28 cellular contexts compared by ENCODE assay signal in genomic region chr7:54778696-54779285, GRCh38. TPM values are rescaled to one million over a fixed set of nuclear protein-coding genes. Genes with fewer than 3 reads are reported as not detected.
DNase-seq lines count a peak whose midpoint lies in the region; ATAC-seq and TF ChIP-seq lines count a peak whose summit lies in the region.
"Had no signal": no experiment of that assay in that cellular context is flagged by ENCODE, and none has a peak within 500 bp of the region (broad histone marks: within the 10 kb centered on the region; RNA-seq: fewer than 3 reads in every experiment).

No MANE protein-coding gene starts in this region.

- no peak overlapping the region for H3K4ac ChIP-seq in trophoblast cell (ENCODE audit: low read depth, low read length)

- H3K79me2 ChIP-seq in HCT116 (ENCODE audit: insufficient read depth, low read length) (no peaks in the 10 kb centered on the region), trophoblast cell (ENCODE audit: control insufficient read depth, insufficient read depth, low read length, poor library complexity) (no peaks in the 10 kb centered on the region)

- no peak overlapping the region for H2BK5ac ChIP-seq in trophoblast cell (ENCODE audit: low read depth, low read length, poor library complexity)

- H3K27ac ChIP-seq in HCT116 (ENCODE audit: low read depth, low read length) (no peak overlapping the region), SJCRH30 (peak overlapping the region; percentile 30; the same call in 1 of the 2 replicates), trophoblast cell (ENCODE audit: low read depth, low read length) (no peak overlapping the region)
- H3K27ac ChIP-seq: BLaER1 treated with 17β-estradiol and CSF1 and Interleukin-3, amounts not matched to agents 10 nM and 100 nM; SK-N-MC had no signal

- TF ChIP-seq POLR2A in HCT116 (IDR thresholded peaks at IDR 0.05; ENCODE audit: borderline replicate concordance, extremely low read depth, insufficient read depth, insufficient read length), result no peak
- TF ChIP-seq POLR2A in erythroblast (IDR thresholded peaks at IDR 0.05; ENCODE audit: low read length), result no peak

- H3K79me1 ChIP-seq in trophoblast cell (ENCODE audit: low read length), result no peaks in the 10 kb centered on the region

- H2AFZ ChIP-seq in HCT116 (ENCODE audit: low read depth, low read length, poor library complexity, severe bottlenecking) (peak overlapping the region; percentile 37), trophoblast cell (ENCODE audit: insufficient read depth, low read length, poor library complexity) (no peak overlapping the region)

- H3K9ac ChIP-seq in HCT116 (ENCODE audit: low read length) (no peak overlapping the region), trophoblast cell (ENCODE audit: low read length) (no peak overlapping the region)
- H3K9ac ChIP-seq: BLaER1 treated with 17β-estradiol and CSF1 and Interleukin-3, amounts not matched to agents 10 nM and 100 nM had no signal

- ATAC-seq in HCT116 (no peak), GM19452 (IDR thresholded peaks at IDR 0.05; ENCODE audit: unreplicated experiment) (no peak), HG03025 (IDR thresholded peaks at IDR 0.05; ENCODE audit: low FRiP score, unreplicated experiment) (no peak), GM18909 (IDR thresholded peaks at IDR 0.05; ENCODE audit: poor library complexity, unreplicated experiment) (no peak), GM19395 (IDR thresholded peaks at IDR 0.05; ENCODE audit: unreplicated experiment) (no peak)
- ATAC-seq: HepG2 had no signal

- no peak overlapping the region for H3K4me3 ChIP-seq in HCT116 (replicated peaks in 1 of 2; ENCODE audit: low read depth in 1 of 2, low read length in 2 of 2)
- H3K4me3 ChIP-seq in SJCRH30, result no peak overlapping the region
- H3K4me3 ChIP-seq in trophoblast cell (ENCODE audit: low read depth, low read length), result no peak overlapping the region
- H3K4me3 ChIP-seq: BLaER1 treated with 17β-estradiol and CSF1 and Interleukin-3, amounts not matched to agents 10 nM and 100 nM; SK-N-MC had no signal

- no TSS peak for BruUV-seq in HCT116 (replicated peaks; lab: Mats Ljungman, UMichigan)

- H3K9me2 ChIP-seq in HCT116 (ENCODE audit: insufficient read depth), result no peaks in the 10 kb centered on the region

- TF ChIP-seq RAD21 in HCT116 (IDR thresholded peaks at IDR 0.05; ENCODE audit: low read depth), result no peak

- no peak overlapping the region for H3K18ac ChIP-seq in trophoblast cell (ENCODE audit: low read length)

- H3K9me3 ChIP-seq in HCT116 (ENCODE audit: control insufficient read depth in 1 of 2, insufficient read depth in 1 of 2, low read depth in 1 of 2, low read length in 2 of 2) (peaks cover 0 to 3% of the 10 kb centered on the region in 2 experiments; a peak in 2 of 4 replicates), SJCRH30 (replicated peaks) (no peaks in the 10 kb centered on the region), trophoblast cell (ENCODE audit: insufficient read depth, low read depth, low read length) (peaks cover 2% of the 10 kb centered on the region)

- no peak overlapping the region for H4K12ac ChIP-seq in trophoblast cell (ENCODE audit: low read depth, low read length)

- H3K14ac ChIP-seq in trophoblast cell (ENCODE audit: low read length), result no peak overlapping the region

- RAD21 ChIA-PET in HCT116 (lab: Charles Lee; ENCODE audit: low non-redundant PET in 1 of 2, low total read pairs in 2 of 2, uncharacterized antibody in 2 of 2, unreplicated experiment in 2 of 2), result no interaction called here

- intact Hi-C loops in HCT116 (cut with micrococcal nuclease), result no loop called here

- H3K4me1 ChIP-seq in HCT116 (ENCODE audit: control insufficient read depth in 1 of 2, insufficient read depth in 2 of 2, low read length in 2 of 2), result peaks cover 12 to 20% of the 10 kb centered on the region in 2 experiments
- H3K4me1 ChIP-seq in SJCRH30, result peaks cover 32% of the 10 kb centered on the region
- peaks cover 0 to 4% of the 10 kb centered on the region in 2 experiments for H3K4me1 ChIP-seq in trophoblast cell (ENCODE audit: control insufficient read depth in 1 of 2, insufficient read depth in 2 of 2, low read length in 2 of 2)
- H3K4me1 ChIP-seq: BLaER1 treated with 17β-estradiol and CSF1 and Interleukin-3, amounts not matched to agents 10 nM and 100 nM; Caco-2 had no signal

- no CpG with 5 or more reads among the region's 3 CpGs for WGBS in trophoblast cell (ENCODE audit: extremely low coverage, insufficient coverage, insufficient read length)

- DNase-seq in HCT116 (ENCODE audit: low read depth, low spot score), result no peak
- peak in 1 of 2 experiments; percentile 36 for DNase-seq in SJCRH30
- peak; percentile 31 to 35 for DNase-seq in erythroblast (lab: John Stamatoyannopoulos, UW)
- peak; percentile 7 to 74 for DNase-seq in trophoblast cell
- DNase-seq: Caco-2; CD4-positive, alpha-beta memory T cell; DMS 273 treated with DMSO at 0.1 percent for 48 hours; DMS79 treated with DMSO at 0.1 percent for 48 hours; KBM-7; NCI-H1105; NCI-H146; NCI-H2029 treated with DMSO at 0.1 percent for 48 hours; NCI-H2171; NCI-H345; NCI-H524; NCI-H774; NK-92 treated with Interleukin-12 subunit alpha and Interleukin-12 subunit beta, amount 100 ng/mL, for 24 hours; OCI-M1; RPMI8226; SHP77; SW 1271 had no signal

- H3K36me3 ChIP-seq in HCT116 (ENCODE audit: control insufficient read depth in 1 of 2, insufficient read depth in 2 of 2, low read length in 2 of 2) (no peaks in the 10 kb centered on the region), SJCRH30 (no peaks in the 10 kb centered on the region), trophoblast cell (ENCODE audit: control insufficient read depth in 1 of 2, insufficient read depth in 2 of 2, low read length in 2 of 2) (no peaks in the 10 kb centered on the region)
- H3K36me3 ChIP-seq: BLaER1 treated with 17β-estradiol and CSF1 and Interleukin-3, amounts not matched to agents 10 nM and 100 nM had no signal

- CTCF ChIA-PET in HCT116 (lab: Charles Lee), result interaction anchor here (1.0 to 1.3 kb wide), 3 partner anchors 10 to 492 kb away, joined by 3 to 5 read pairs (median 3); no protein-coding TSS in a partner anchor

- H4K8ac ChIP-seq in trophoblast cell (ENCODE audit: low read depth, low read length), result no peak overlapping the region

- no peak overlapping the region for H3K23ac ChIP-seq in trophoblast cell (ENCODE audit: low read length)

- no peak overlapping the region for H2AK5ac ChIP-seq in trophoblast cell (ENCODE audit: low read length)

- no peak overlapping the region for H2BK120ac ChIP-seq in trophoblast cell (ENCODE audit: insufficient read depth, low read length, poor library complexity)

- H3K27me3 ChIP-seq in HCT116 (ENCODE audit: insufficient read depth, low read length), result no peaks in the 10 kb centered on the region
- H3K27me3 ChIP-seq in SJCRH30, result no peaks in the 10 kb centered on the region
- no peaks in the 10 kb centered on the region for H3K27me3 ChIP-seq in trophoblast cell (ENCODE audit: insufficient read depth, low read length)
- H3K27me3 ChIP-seq: BLaER1 treated with 17β-estradiol and CSF1 and Interleukin-3, amounts not matched to agents 10 nM and 100 nM had no signal

- TF ChIP-seq CTCF in HCT116 (IDR thresholded peaks at IDR 0.05 in 2 of 3, conservative IDR thresholded peaks at IDR 0.05 in 1 of 3; ENCODE audit: borderline replicate concordance in 1 of 3, insufficient read depth in 1 of 3, low read depth in 2 of 3, low read length in 2 of 3), result no peak

- H4K20me1 ChIP-seq in HCT116 (ENCODE audit: insufficient read depth), result no peaks in the 10 kb centered on the region
- H4K20me1 ChIP-seq: BLaER1 treated with 17β-estradiol and CSF1 and Interleukin-3, amounts not matched to agents 10 nM and 100 nM had no signal

- H4K91ac ChIP-seq in trophoblast cell (ENCODE audit: low read depth, low read length), result no peak overlapping the region

- no peak overlapping the region for H2BK12ac ChIP-seq in trophoblast cell (ENCODE audit: low read length)

- H3K4me2 ChIP-seq in HCT116 (ENCODE audit: low read length), result peak overlapping the region; percentile 26; the same call in 1 of the 2 replicates
- H3K4me2 ChIP-seq in trophoblast cell (ENCODE audit: low read length), result no peak overlapping the region
- H3K4me2 ChIP-seq: BLaER1 treated with 17β-estradiol and CSF1 and Interleukin-3, amounts not matched to agents 10 nM and 100 nM had no signal

- POLR2A ChIA-PET in HCT116 (lab: Charles Lee), result no interaction called here

TF ChIP-seq in HCT116, 20 proteins besides CTCF, POLR2A, EP300 and RAD21 (continues in another document):
- TF ChIP-seq CBX3 (IDR thresholded peaks at IDR 0.05; ENCODE audit: low read depth) (no peak), EGR1 (IDR thresholded peaks at IDR 0.05; ENCODE audit: low read depth) (no peak; the same call in 1 of the 2 replicates), ZFX (IDR thresholded peaks at IDR 0.05) (no peak), EZH2phosphoT487 (IDR thresholded peaks at IDR 0.05; ENCODE audit: borderline replicate concordance) (no peak), EZH2 (IDR thresholded peaks at IDR 0.05) (no peak), FOSL1 (IDR thresholded peaks at IDR 0.05; ENCODE audit: low read depth) (no peak), SIN3A (IDR thresholded peaks at IDR 0.05; ENCODE audit: low read depth) (no peak), CEBPB (IDR thresholded peaks at IDR 0.05; ENCODE audit: low read depth) (no peak), SP1 (IDR thresholded peaks at IDR 0.05; ENCODE audit: low read depth) (no peak), TCF7L2 (IDR thresholded peaks at IDR 0.05; ENCODE audit: borderline replicate concordance, extremely low read depth, insufficient read depth, insufficient read length) (no peak), ZBTB33 (IDR thresholded peaks at IDR 0.05; ENCODE audit: extremely low read depth, insufficient replicate concordance, low read length) (no peak), YY1 (IDR thresholded peaks at IDR 0.05; ENCODE audit: extremely low read depth, insufficient replicate concordance, low read depth, low read length) (no peak), POLR2AphosphoS5 (IDR thresholded peaks at IDR 0.05; ENCODE audit: low read depth, low read length) (no peak)

RNA-seq across cellular contexts. Expression of gene SEC61G, which starts 19.8 kb away (rescaled TPM):
- 147 TPM for total RNA-seq in HCT116 (2021; ENCODE audit: unreplicated experiment)
- polyA plus RNA-seq in HCT116 (2012), result 179 and 221 TPM in 2 replicates
- 340 and 359 TPM in 2 replicates for total RNA-seq in SJCRH30 (2014; rRNA removed; shearing (Covaris generic))
- polyA plus RNA-seq in trophoblast cell (2013), result 363 and 367 TPM in 2 replicates
